Comparison of ENCODE assay signal across 8 cellular contexts in the genomic region with DNA sequence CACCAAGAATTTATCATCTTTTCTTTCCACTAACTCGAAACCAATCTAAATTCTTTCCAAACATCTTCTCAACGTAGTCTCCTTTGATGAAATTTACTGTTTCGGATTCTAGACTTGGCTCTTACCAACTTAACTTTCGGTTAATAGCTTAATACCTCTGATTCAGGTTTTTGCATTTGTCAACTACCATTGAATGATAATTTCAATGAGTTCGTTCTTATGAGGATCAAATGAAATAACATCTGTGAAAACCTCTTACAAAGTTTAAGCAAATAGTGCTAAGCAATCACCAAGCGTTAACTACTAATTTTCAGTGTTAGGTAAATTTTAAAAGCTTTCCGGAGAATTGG. TPM values are rescaled to one million over a fixed set of nuclear protein-coding genes. Genes with fewer than 3 reads are reported as not detected.
DNase-seq lines count a peak whose midpoint lies in the region; ATAC-seq and TF ChIP-seq lines count a peak whose summit lies in the region.

No MANE protein-coding gene starts in this region.

- H3K27me3 ChIP-seq in CD4-positive, alpha-beta T cell (ENCODE audit: control insufficient read depth, insufficient read depth, low read length), result no peaks in the 10 kb centered on the region
- H3K27me3 ChIP-seq in neutrophil, result no peaks in the 10 kb centered on the region

- TF ChIP-seq CTCF in CD4-positive, alpha-beta T cell (IDR thresholded peaks at IDR 0.05), result no peak
- TF ChIP-seq CTCF in neutrophil (IDR thresholded peaks at IDR 0.05), result no peak

- H3K27ac ChIP-seq in CD4-positive, alpha-beta T cell (ENCODE audit: low read depth, low read length), result peak overlapping the region; percentile 80
- peak overlapping the region; percentile 99 for H3K27ac ChIP-seq in neutrophil

- H3K4me3 Mint-ChIP-seq in CD4-positive, alpha-beta T cell, result peak overlapping the region; percentile 100
- peak overlapping the region; percentile 93 to 95 for H3K4me3 Mint-ChIP-seq in effector memory CD8-positive, alpha-beta T cell

- CTCF ChIA-PET in CD4-positive, alpha-beta T cell (lab: Charles Lee), result interaction anchor here (0.8 to 1.6 kb wide), 3 partner anchors 18 to 58 kb away, joined by 3 to 5 read pairs (median 5); a partner anchor contains a TSS

- H3K27ac Mint-ChIP-seq in CD4-positive, alpha-beta T cell, result peak overlapping the region; percentile 96
- peak overlapping the region; percentile 94 to 95 for H3K27ac Mint-ChIP-seq in effector memory CD8-positive, alpha-beta T cell

- H3K4me3 ChIP-seq in neutrophil (ENCODE audit: low read depth in 1 of 2, low read length in 1 of 2), result peak overlapping the region; percentile 89 to 100

- H3K9me3 Mint-ChIP-seq in CD4-positive, alpha-beta T cell, result no peaks in the 10 kb centered on the region
- H3K9me3 Mint-ChIP-seq in effector memory CD8-positive, alpha-beta T cell, result no peaks in the 10 kb centered on the region

- H3K36me3 ChIP-seq in neutrophil, result no peaks in the 10 kb centered on the region

- POLR2A ChIA-PET in CD4-positive, alpha-beta T cell (lab: Charles Lee), result interaction anchor here (0.9 to 4.0 kb wide), 19 partner anchors 10 to 1442 kb away, joined by 3 to 59 read pairs (median 7); a partner anchor contains a TSS

- DNase-seq in CD4-positive, alpha-beta T cell, result no peak
- DNase-seq in MV-4-11 (lab: John Stamatoyannopoulos, UW) (peak; percentile 46), kidney glomerular epithelial cell (lab: John Stamatoyannopoulos, UW) (no peak), hippocampal formation (lab: John Stamatoyannopoulos, UW) (no peak), NCI-H446 (lab: John Stamatoyannopoulos, UW) (no peak)
- no peak for DNase-seq in effector memory CD8-positive, alpha-beta T cell

- intact Hi-C loops in CD4-positive, alpha-beta T cell (cut with DNase I, micrococcal nuclease), result loop anchor here (1.0 to 5.0 kb wide), 8 partner anchors 19 to 106 kb away; a partner anchor contains a TSS

- H3K9me3 ChIP-seq in CD4-positive, alpha-beta T cell (ENCODE audit: control insufficient read depth, low read length), result no peaks in the 10 kb centered on the region
- no peaks in the 10 kb centered on the region for H3K9me3 ChIP-seq in neutrophil

- H3K36me3 Mint-ChIP-seq in CD4-positive, alpha-beta T cell (ENCODE audit: low read depth), result peaks cover 27% of the 10 kb centered on the region
- H3K36me3 Mint-ChIP-seq in effector memory CD8-positive, alpha-beta T cell (ENCODE audit: insufficient read depth), result peaks cover 24% of the 10 kb centered on the region

- no peak for ATAC-seq in CD4-positive, alpha-beta T cell (ENCODE audit: poor library complexity)
- ATAC-seq in effector memory CD8-positive, alpha-beta T cell (replicated peaks), result no peak
- ATAC-seq in HG03196 (IDR thresholded peaks at IDR 0.05; ENCODE audit: unreplicated experiment), result no peak

- peaks cover 24% of the 10 kb centered on the region in 2 experiments for H3K4me1 ChIP-seq in neutrophil (ENCODE audit: control insufficient read depth in 1 of 2, insufficient read depth in 1 of 2, low read depth in 1 of 2, low read length in 1 of 2)

- no peaks in the 10 kb centered on the region for H3K27me3 Mint-ChIP-seq in CD4-positive, alpha-beta T cell
- H3K27me3 Mint-ChIP-seq in effector memory CD8-positive, alpha-beta T cell, result no peaks in the 10 kb centered on the region

- peaks cover 35% of the 10 kb centered on the region for H3K4me1 Mint-ChIP-seq in CD4-positive, alpha-beta T cell (ENCODE audit: low read depth)
- H3K4me1 Mint-ChIP-seq in effector memory CD8-positive, alpha-beta T cell (ENCODE audit: low read depth in 2 of 2), result peaks cover 26 to 29% of the 10 kb centered on the region in 2 donors

RNA-seq across cellular contexts. Expression of a gene that starts 0.6 kb away (rescaled TPM):
- 100 to 1,000 TPM; 169 to 181 TPM for total RNA-seq in CD4-positive, alpha-beta T cell

RNA-seq across cellular contexts. Expression of a gene that starts 14.3 kb away (rescaled TPM):
- 10 to 100 TPM; 11.5 to 12.8 TPM for total RNA-seq in CD4-positive, alpha-beta T cell

RNA-seq across cellular contexts. Expression of a gene that starts 18.4 kb away (rescaled TPM):
- total RNA-seq in CD4-positive, alpha-beta T cell, result 10 to 100 TPM; 30.4 to 31.2 TPM

RNA-seq across cellular contexts. Expression of a gene that starts 47.3 kb away (rescaled TPM):
- total RNA-seq in CD4-positive, alpha-beta T cell, result 10 to 100 TPM; 22.8 to 22.9 TPM

RNA-seq across cellular contexts. Expression of a gene that starts 57.4 kb away (rescaled TPM):
- 10 to 100 TPM; 66.3 to 67.9 TPM for total RNA-seq in CD4-positive, alpha-beta T cell
